In the genomic region with DNA sequence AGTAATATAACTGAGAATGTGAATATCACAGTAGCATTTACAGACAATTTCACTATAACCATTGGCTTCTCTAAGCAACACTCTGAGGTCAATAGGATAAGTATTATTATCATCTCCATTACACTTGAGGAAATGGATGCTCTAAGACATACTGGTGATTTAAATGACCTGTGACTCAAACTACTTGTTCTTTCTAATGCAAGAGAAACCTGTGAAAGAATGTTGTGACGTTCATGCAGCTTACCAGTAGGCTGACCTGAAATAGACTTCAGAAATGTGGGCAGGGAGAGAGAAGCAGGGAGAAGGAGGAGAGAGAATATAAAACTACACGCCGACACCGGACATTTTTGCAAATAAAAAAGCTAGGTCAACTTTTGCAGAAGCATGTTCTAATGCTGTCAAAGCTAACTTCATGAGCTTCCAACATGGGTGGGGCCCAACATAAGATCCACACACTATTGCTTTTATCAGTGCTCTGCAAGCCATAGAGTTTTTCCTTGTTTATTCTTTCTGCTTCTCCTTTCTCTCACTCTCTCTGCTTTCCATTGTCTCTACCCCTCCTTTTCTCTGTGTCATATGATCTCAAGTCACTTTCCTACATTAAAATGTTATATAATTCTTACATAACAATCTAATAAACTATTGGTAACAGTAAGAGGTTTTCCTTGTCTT, we compare ENCODE assay signal across 24 cellular contexts.
DNase-seq lines count a peak whose midpoint lies in the region; ATAC-seq and TF ChIP-seq lines count a peak whose summit lies in the region.
"Had no signal": no experiment of that assay in that cellular context is flagged by ENCODE, and none has a peak within 500 bp of the region (broad histone marks: within the 10 kb centered on the region; RNA-seq: fewer than 3 reads in every experiment).

No MANE protein-coding gene starts in this region.

- no peaks in the 10 kb centered on the region for H3K36me3 Mint-ChIP-seq in activated CD4-positive, alpha-beta T cell treated with anti-CD3 and anti-CD28 coated beads, Interleukin-2, amount 10 ng/mL, durations not matched to agents 24 days and 14 days (ENCODE audit: low read depth)
- peaks cover 3% of the 10 kb centered on the region for H3K36me3 Mint-ChIP-seq in chondrocyte (ENCODE audit: low read depth)
- H3K36me3 Mint-ChIP-seq: naive thymus-derived CD8-positive, alpha-beta T cell had no signal

- DNase-seq in activated CD4-positive, alpha-beta T cell treated with anti-CD3 and anti-CD28 coated beads, Interleukin-2, amount 10 ng/mL, durations not matched to agents 24 days and 14 days, result peak; percentile 6
- no peak for DNase-seq in activated CD4-positive, alpha-beta T cell treated with anti-CD3 and anti-CD28 coated beads, Interleukin-2, amount 50 U/mL, for 1 hour
- no peak for DNase-seq in chondrocyte (ENCODE audit: low spot score)
- peak; percentile 55 for DNase-seq in kidney tubule cell (ENCODE audit: low spot score)
- no peak for DNase-seq in hippocampal formation (lab: John Stamatoyannopoulos, UW)
- no peak for DNase-seq in T1000 (lab: John Stamatoyannopoulos, UW)
- DNase-seq in cortex of kidney (lab: John Stamatoyannopoulos, UW), result no peak
- DNase-seq: 8988T; C1 segment of cervical spinal cord; effector CD8-positive, alpha-beta T cell; MG63; naive thymus-derived CD8-positive, alpha-beta T cell; NCI-H2171 treated with DMSO at 0.1 percent for 48 hours; NCI-H774; PC-9; posterior cingulate gyrus; SIG-M5; small intestine; stimulated activated CD4-positive, alpha-beta T cell treated with anti-CD3 and anti-CD28 coated beads, Interleukin-4, amount 100 ng/mL, for 4 hours; T-helper 17 cell had no signal

- H3K27ac Mint-ChIP-seq in activated CD4-positive, alpha-beta T cell treated with anti-CD3 and anti-CD28 coated beads, Interleukin-2, amount 10 ng/mL, durations not matched to agents 24 days and 14 days, result no peak overlapping the region
- peak overlapping the region; percentile 73 for H3K27ac Mint-ChIP-seq in chondrocyte (ENCODE audit: unreplicated experiment)
- H3K27ac Mint-ChIP-seq: activated T-helper 2 cell treated with anti-CD3 and anti-CD28 coated beads, Interferon-gamma antibody, Interleukin-2, Interleukin-4, amounts not matched to agents 10 μg/mL and 5 μg/mL and 100 μg/mL, durations not matched to agents 14 hours and 24 hours and 36 hours; naive thymus-derived CD8-positive, alpha-beta T cell; T-helper 17 cell had no signal

- H3K27me3 Mint-ChIP-seq in activated CD4-positive, alpha-beta T cell treated with anti-CD3 and anti-CD28 coated beads, Interleukin-2, amount 10 ng/mL, durations not matched to agents 24 days and 14 days, result no peaks in the 10 kb centered on the region
- H3K27me3 Mint-ChIP-seq in chondrocyte (ENCODE audit: low read depth), result no peaks in the 10 kb centered on the region
- H3K27me3 Mint-ChIP-seq: T-helper 17 cell had no signal

- intact Hi-C loops in activated CD4-positive, alpha-beta T cell treated with anti-CD3 and anti-CD28 coated beads, Interleukin-2, amount 10 ng/mL, durations not matched to agents 24 days and 14 days (cut with micrococcal nuclease), result no loop called here

- H3K4me3 Mint-ChIP-seq in activated CD4-positive, alpha-beta T cell treated with anti-CD3 and anti-CD28 coated beads, Interleukin-2, amount 10 ng/mL, durations not matched to agents 24 days and 14 days, result no peak overlapping the region
- no peak overlapping the region for H3K4me3 Mint-ChIP-seq in chondrocyte (ENCODE audit: unreplicated experiment)
- H3K4me3 Mint-ChIP-seq: central memory CD8-positive, alpha-beta T cell; naive thymus-derived CD8-positive, alpha-beta T cell; T-helper 17 cell had no signal

- no peaks in the 10 kb centered on the region for H3K4me1 Mint-ChIP-seq in activated CD4-positive, alpha-beta T cell treated with anti-CD3 and anti-CD28 coated beads, Interleukin-2, amount 10 ng/mL, durations not matched to agents 24 days and 14 days
- peaks cover 82% of the 10 kb centered on the region for H3K4me1 Mint-ChIP-seq in chondrocyte (ENCODE audit: low read depth)
- H3K4me1 Mint-ChIP-seq: central memory CD8-positive, alpha-beta T cell; naive thymus-derived CD8-positive, alpha-beta T cell; T-helper 17 cell had no signal

- ATAC-seq in GM18909 (IDR thresholded peaks at IDR 0.05; ENCODE audit: poor library complexity, unreplicated experiment), result no peak
- ATAC-seq: activated CD4-positive, CD25-positive, alpha-beta regulatory T cell treated with anti-CD3 and anti-CD28 coated beads, Interleukin-2, amount 50 U/mL, for 24 hours; naive thymus-derived CD8-positive, alpha-beta T cell; T-helper 17 cell had no signal

- H3K9me3 Mint-ChIP-seq in activated CD4-positive, alpha-beta T cell treated with anti-CD3 and anti-CD28 coated beads, Interleukin-2, amount 10 ng/mL, durations not matched to agents 24 days and 14 days, result no peaks in the 10 kb centered on the region
- H3K9me3 Mint-ChIP-seq in chondrocyte (ENCODE audit: low read depth), result peaks cover 10% of the 10 kb centered on the region
- H3K9me3 Mint-ChIP-seq: activated T-helper 2 cell treated with anti-CD3 and anti-CD28 coated beads, Interferon-gamma antibody, Interleukin-2, Interleukin-4, amounts not matched to agents 10 μg/mL and 5 μg/mL and 100 μg/mL, durations not matched to agents 14 hours and 24 hours and 36 hours; central memory CD8-positive, alpha-beta T cell; naive thymus-derived CD8-positive, alpha-beta T cell had no signal

- no peak for TF ChIP-seq CTCF in chondrocyte (IDR thresholded peaks at IDR 0.05)

Comparison
In these comparisons a context has a peak if more than half of its experiments do, and no peak if none do; other contexts are left out.
1. DNase-seq: peak in activated CD4-positive, alpha-beta T cell treated with anti-CD3 and anti-CD28 coated beads, Interleukin-2, amount 10 ng/mL, durations not matched to agents 24 days and 14 days (single experiment) and kidney tubule cell (single experiment); none in activated CD4-positive, alpha-beta T cell treated with anti-CD3 and anti-CD28 coated beads, Interleukin-2, amount 50 U/mL, for 1 hour (single experiment), chondrocyte (single experiment), hippocampal formation (0 of 2), T1000 (single experiment) and cortex of kidney (single experiment).